In the genomic region with DNA sequence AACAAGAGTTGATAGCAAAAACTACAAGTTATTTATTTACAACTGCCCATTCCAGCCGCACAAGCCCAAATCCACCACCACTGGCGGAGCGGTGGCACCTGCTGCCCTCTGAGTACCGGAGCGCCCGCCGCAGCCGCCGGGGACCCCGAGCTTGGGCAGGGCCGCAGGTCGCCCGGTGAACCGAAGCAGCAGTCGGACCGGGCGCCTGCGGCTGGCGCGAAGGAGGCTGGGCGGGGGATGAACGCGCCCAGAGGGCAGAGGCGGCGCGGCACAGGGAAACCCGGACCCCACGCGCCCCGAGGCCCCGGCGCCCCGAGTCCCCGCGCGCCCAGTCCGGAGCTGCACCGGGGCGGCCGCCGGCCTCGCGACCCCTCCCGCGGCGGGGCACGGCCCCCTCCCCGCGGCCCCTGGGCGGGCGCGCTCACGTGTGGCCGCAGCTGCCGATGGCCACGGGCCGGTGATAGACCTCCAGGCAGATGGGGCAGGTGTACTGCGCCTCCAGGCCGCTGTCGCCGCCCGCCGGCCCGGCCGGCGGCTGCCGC, we compare ENCODE assay signal across 9 cellular contexts. TPM values are rescaled to one million over a fixed set of nuclear protein-coding genes. Genes with fewer than 3 reads are reported as not detected.
DNase-seq lines count a peak whose midpoint lies in the region; ATAC-seq and TF ChIP-seq lines count a peak whose summit lies in the region.
"Had no signal": no experiment of that assay in that cellular context is flagged by ENCODE, and none has a peak within 500 bp of the region (broad histone marks: within the 10 kb centered on the region; RNA-seq: fewer than 3 reads in every experiment).

No MANE protein-coding gene starts in this region.

- H3K9ac ChIP-seq in HUES64 (ENCODE audit: low read depth, low read length): peak overlapping the region; percentile 78
- H3K9ac ChIP-seq in stomach smooth muscle (ENCODE audit: low read length in 2 of 2): peak overlapping the region; percentile 86 to 95

- H3K27me3 ChIP-seq in HUES64 (ENCODE audit: insufficient read depth, low read length) (no peaks in the 10 kb centered on the region), kidney epithelial cell (ENCODE audit: control insufficient read depth, insufficient read depth, low read length) (no peaks in the 10 kb centered on the region), stomach smooth muscle (ENCODE audit: control insufficient read depth in 1 of 2, insufficient read depth in 2 of 2, low read length in 2 of 2) (no peaks in the 10 kb centered on the region)

- DNase-seq in COLO668 (lab: John Stamatoyannopoulos, UW; ENCODE audit: unreplicated experiment) (peak; percentile 51), astrocyte of the hippocampus (ENCODE audit: low read depth, low spot score) (peak; percentile 44), kidney epithelial cell (ENCODE audit: low read depth) (no peak), NCI-H1092 (lab: John Stamatoyannopoulos, UW) (no peak), SW 1271 (lab: John Stamatoyannopoulos, UW) (no peak)

- peaks cover 5% of the 10 kb centered on the region; the same call in 1 of the 2 replicates for H3K4me1 ChIP-seq in HUES64 (ENCODE audit: insufficient read depth, low read length)
- peaks cover 30% of the 10 kb centered on the region for H3K4me1 ChIP-seq in stomach smooth muscle (ENCODE audit: control insufficient read depth, insufficient read depth, low read length)

- no peak for TF ChIP-seq CTCF in kidney epithelial cell (IDR thresholded peaks at IDR 0.05; ENCODE audit: insufficient read depth, low read length, poor library complexity, severe bottlenecking)

- 1% methylated on average over 67 of the region's 67 CpGs for WGBS in HUES64

- no peak overlapping the region; the same call in 1 of the 2 replicates for H3K27ac ChIP-seq in HUES64 (ENCODE audit: low read depth, low read length)
- peak overlapping the region; percentile 49 for H3K27ac ChIP-seq in stomach smooth muscle (ENCODE audit: low read length)

- no peaks in the 10 kb centered on the region for H3K9me3 ChIP-seq in HUES64 (ENCODE audit: insufficient read depth, low read depth, low read length)
- H3K9me3 ChIP-seq in stomach smooth muscle (ENCODE audit: control insufficient read depth in 2 of 2, low read length in 2 of 2): no peaks in the 10 kb centered on the region

- ATAC-seq in GM21360 (IDR thresholded peaks at IDR 0.05; ENCODE audit: unreplicated experiment): peak; percentile 14

- no peaks in the 10 kb centered on the region for H3K36me3 ChIP-seq in HUES64 (ENCODE audit: insufficient read depth, low read length)
- no peaks in the 10 kb centered on the region for H3K36me3 ChIP-seq in kidney epithelial cell (ENCODE audit: control insufficient read depth, insufficient read depth, low read length)
- peaks cover 0 to 4% of the 10 kb centered on the region in 2 donors for H3K36me3 ChIP-seq in stomach smooth muscle (ENCODE audit: control insufficient read depth in 2 of 2, insufficient read depth in 2 of 2, low read length in 2 of 2)

- H3K4me3 ChIP-seq in HUES64 (ENCODE audit: low read length): peak overlapping the region; percentile 90
- peak overlapping the region; percentile 98 for H3K4me3 ChIP-seq in kidney epithelial cell (ENCODE audit: low read depth, low read length)
- H3K4me3 ChIP-seq in stomach smooth muscle (ENCODE audit: low read length in 2 of 2): peak overlapping the region; percentile 66 to 97

RNA-seq across cellular contexts. Expression of a gene that starts 0.4 kb away (rescaled TPM):
- 21.3 TPM for polyA plus RNA-seq in HUES64 (2013, experiment 1 of 2)
- polyA plus RNA-seq in HUES64 (2013, experiment 2 of 2): 24.0 TPM
- 30.3 and 33.0 TPM in 2 replicates for total RNA-seq in kidney epithelial cell

RNA-seq across cellular contexts. Expression of a gene that starts 0.5 kb away (rescaled TPM):
- 28.4 TPM for polyA plus RNA-seq in HUES64 (2013, experiment 1 of 2)
- polyA plus RNA-seq in HUES64 (2013, experiment 2 of 2): 20.4 TPM
- total RNA-seq in kidney epithelial cell: 12.8 and 17.1 TPM in 2 replicates

RNA-seq across cellular contexts. Expression of a gene that starts 19.5 kb away (rescaled TPM):
- 1.5 TPM for polyA plus RNA-seq in HUES64 (2013, experiment 1 of 2)
- 2.2 TPM for polyA plus RNA-seq in HUES64 (2013, experiment 2 of 2)
- 0.82 and 1.1 TPM in 2 replicates for total RNA-seq in kidney epithelial cell
- total RNA-seq: RPMI7951 had no signal

RNA-seq across cellular contexts. Expression of a gene that starts 42.9 kb away (rescaled TPM):
- polyA plus RNA-seq in HUES64 (2013, experiment 1 of 2): 86.5 TPM
- polyA plus RNA-seq in HUES64 (2013, experiment 2 of 2): 87.2 TPM
- 102 TPM in 2 replicates for total RNA-seq in kidney epithelial cell

RNA-seq across cellular contexts. Expression of a gene that starts 55.0 kb away (rescaled TPM):
- 66.5 TPM for polyA plus RNA-seq in HUES64 (2013, experiment 1 of 2)
- 68.3 TPM for polyA plus RNA-seq in HUES64 (2013, experiment 2 of 2)
- total RNA-seq in kidney epithelial cell: 734 and 1,005 TPM in 2 replicates

Comparison
In these comparisons a context has a peak if more than half of its experiments do, and no peak if none do; other contexts are left out.
1. DNase-seq: peak in COLO668 (single experiment) and astrocyte of the hippocampus (single experiment); none in kidney epithelial cell (single experiment), NCI-H1092 (single experiment) and SW 1271 (0 of 2).
2. Peak in every context shown above with its lines, with median percentiles within 50 percentile points of each other: H3K4me3 ChIP-seq.